27 cellular contexts compared by ENCODE assay signal in genomic region chr6:156451726-156452125, GRCh38.
"Had no signal": no experiment of that assay in that cellular context is flagged by ENCODE, and none has a peak within 500 bp of the region (broad histone marks: within the 10 kb centered on the region; RNA-seq: fewer than 3 reads in every experiment).

No MANE protein-coding gene starts in this region.

- H3K27me3 ChIP-seq: colonic mucosa, esophagus squamous epithelium, gastrocnemius medialis, heart right ventricle, left lung had no signal

- H3K9me3 Mint-ChIP-seq: endodermal cell had no signal

- H3K4me3 ChIP-seq: colonic mucosa, esophagus squamous epithelium, gastrocnemius medialis, heart right ventricle, left lung, lower lobe of right lung, mucosa of descending colon had no signal

- H3K27me3 Mint-ChIP-seq: dendritic cell treated with granulocyte-macrophage colony-stimulating factor and Interleukin-4, amounts not matched to agents 40 ng/mL and 50 ng/mL, for 4 days had no signal

- H3K4me1 Mint-ChIP-seq: endodermal cell, mesothelial cell of epicardium had no signal

- H3K27ac Mint-ChIP-seq: dendritic cell treated with granulocyte-macrophage colony-stimulating factor and Interleukin-4, amounts not matched to agents 40 ng/mL and 50 ng/mL, for 4 days; effector memory CD8-positive, alpha-beta T cell; endodermal cell; mesothelial cell of epicardium had no signal

- H3K36me3 ChIP-seq: colonic mucosa, esophagus squamous epithelium, gastrocnemius medialis, heart right ventricle, left lung, lower lobe of right lung had no signal

- H3K9me3 ChIP-seq: colonic mucosa, esophagus squamous epithelium, gastrocnemius medialis, left lung, lower lobe of right lung, mucosa of descending colon had no signal

- FAIRE-seq: endometrium, islet of Langerhans, keratinocyte had no signal

- H3K4me3 Mint-ChIP-seq: dendritic cell treated with granulocyte-macrophage colony-stimulating factor and Interleukin-4, amounts not matched to agents 40 ng/mL and 50 ng/mL, for 4 days; effector memory CD8-positive, alpha-beta T cell; endodermal cell; mesothelial cell of epicardium had no signal

- DNase-seq: colonic mucosa; cortex of kidney; effector CD8-positive, alpha-beta T cell; effector memory CD8-positive, alpha-beta T cell; endodermal cell; erythroblast; esophagus squamous epithelium; foreskin fibroblast; foreskin melanocyte; gastrocnemius medialis; glutamatergic neuron; head of caudate nucleus; heart right ventricle; hippocampal formation; left cardiac atrium; left lung; left ventricle myocardium superior; lower lobe of right lung; mesenchymal stem cell; mucosa of descending colon had no signal

- H3K4me1 ChIP-seq: colonic mucosa, gastrocnemius medialis, left lung, lower lobe of right lung had no signal

- H3K27ac ChIP-seq: colonic mucosa, epithelial cell of prostate, gastrocnemius medialis, heart right ventricle, left lung, lower lobe of right lung had no signal

- ATAC-seq: effector memory CD8-positive, alpha-beta T cell; esophagus mucosa; gastrocnemius medialis; heart right ventricle; left cardiac atrium; left lung; left ventricle myocardium superior; lower lobe of right lung; mucosa of descending colon had no signal

- H3K36me3 Mint-ChIP-seq: mesothelial cell of epicardium had no signal
